19 cellular contexts compared by ENCODE assay signal in the genomic region with DNA sequence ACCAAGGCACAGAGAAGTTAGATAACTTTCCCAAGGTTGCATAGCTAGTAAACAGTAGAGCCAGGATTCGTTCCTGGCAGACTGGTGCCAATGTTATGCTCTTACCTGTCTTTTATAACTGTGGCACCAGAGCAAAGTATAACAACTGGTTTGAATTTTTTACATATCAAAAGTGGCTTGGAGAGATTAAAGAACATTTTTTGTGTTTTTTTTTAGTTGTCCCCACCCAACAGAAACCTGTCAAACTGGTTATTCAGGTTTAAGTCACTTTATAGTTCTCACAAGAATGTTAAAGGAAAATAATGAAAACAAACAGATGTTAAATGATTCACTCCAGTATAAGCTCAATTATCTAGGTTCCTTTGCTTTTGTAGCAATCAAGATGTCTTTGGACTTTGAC. TPM values are rescaled to one million over a fixed set of nuclear protein-coding genes. Genes with fewer than 3 reads are reported as not detected.
DNase-seq lines count a peak whose midpoint lies in the region; ATAC-seq, FAIRE-seq and TF ChIP-seq lines count a peak whose summit lies in the region.
"Had no signal": no experiment of that assay in that cellular context is flagged by ENCODE, and none has a peak within 500 bp of the region (broad histone marks: within the 10 kb centered on the region; RNA-seq: fewer than 3 reads in every experiment).

No MANE protein-coding gene starts in this region.

- H3K79me2 ChIP-seq in PC-3 (ENCODE audit: low read length) (no peaks in the 10 kb centered on the region), GM23248 (ENCODE audit: insufficient read depth) (no peaks in the 10 kb centered on the region)

- POLR2A ChIA-PET in PC-3 (lab: Charles Lee; ENCODE audit: unreplicated experiment) = interaction anchor here (0.6 kb wide), 1 partner anchor 31 kb away, joined by 3 read pairs; no protein-coding TSS in a partner anchor

- peak; percentile 13 for FAIRE-seq in islet of Langerhans (lab: Jason Lieb, UNC)
- FAIRE-seq: GM18507, H54 had no signal

- 25 to 38% methylated on average over 1 of the region's 1 CpG for WGBS in GM23248 (ENCODE audit: low coverage in 1 of 2, low lambda C conversion rate in 2 of 2, missing lambda C conversion rate in 2 of 2), 2 experiments

- BruUV-seq in PC-3 (replicated peaks; lab: Mats Ljungman, UMichigan) = no TSS peak

- ATAC-seq in PC-3 (peak; percentile 77), HG03460 (IDR thresholded peaks at IDR 0.05; ENCODE audit: unreplicated experiment) (no peak)
- ATAC-seq: gastroesophageal sphincter, natural killer cell had no signal

- H3K9me2 ChIP-seq in PC-3 (replicated peaks; ENCODE audit: low read length) (no peaks in the 10 kb centered on the region), GM23248 (ENCODE audit: insufficient read depth) (no peaks in the 10 kb centered on the region)

- no peak for TF ChIP-seq CTCF in PC-3 (conservative IDR thresholded peaks at IDR 0.05; ENCODE audit: low read depth, low read length)

- H3K36me3 ChIP-seq in PC-3 (ENCODE audit: low read depth, low read length) (no peaks in the 10 kb centered on the region; the same call in 1 of the 2 replicates), skeletal muscle satellite cell (ENCODE audit: insufficient read depth, low read length) (no peaks in the 10 kb centered on the region), GM23248 (ENCODE audit: low read depth) (no peaks in the 10 kb centered on the region)
- H3K36me3 ChIP-seq: gastroesophageal sphincter, sigmoid colon had no signal

- H3K27ac ChIP-seq in PC-3 (ENCODE audit: low read length) (peak overlapping the region; percentile 82), GM23248 (no peak overlapping the region)
- H3K27ac ChIP-seq: gastroesophageal sphincter, HL-60, sigmoid colon had no signal

- H3K4me1 ChIP-seq in PC-3 (ENCODE audit: insufficient read depth, low read length) (peaks cover 32% of the 10 kb centered on the region), skeletal muscle satellite cell (ENCODE audit: control insufficient read depth, insufficient read depth, low read length) (peaks cover 29% of the 10 kb centered on the region), GM23248 (ENCODE audit: insufficient read depth) (no peaks in the 10 kb centered on the region)
- H3K4me1 ChIP-seq: sigmoid colon had no signal

- H3K27me3 ChIP-seq in PC-3 (ENCODE audit: low read length) (no peaks in the 10 kb centered on the region), skeletal muscle satellite cell (ENCODE audit: control insufficient read depth, insufficient read depth, low read length) (peaks cover 9% of the 10 kb centered on the region), GM23248 (replicated peaks; ENCODE audit: insufficient read depth) (no peaks in the 10 kb centered on the region)
- H3K27me3 ChIP-seq: gastroesophageal sphincter, sigmoid colon had no signal

- H3K4me2 ChIP-seq in PC-3 (ENCODE audit: low read length) (peak overlapping the region; percentile 77), skeletal muscle satellite cell (ENCODE audit: low read length) (peak overlapping the region; percentile 14), GM23248 (ENCODE audit: unreplicated experiment) (no peak overlapping the region)

- H3K9me3 ChIP-seq in PC-3 (ENCODE audit: low read length) (peaks cover 13% of the 10 kb centered on the region; the same call in 1 of the 2 replicates), skeletal muscle satellite cell (replicated peaks; ENCODE audit: low read length) (peaks cover 14% of the 10 kb centered on the region), GM23248 (ENCODE audit: low read depth) (peaks cover 4% of the 10 kb centered on the region)

- peaks cover 5 to 17% (median 13%) of the 10 kb centered on the region in 6 donors for H3K9me3 Mint-ChIP-seq in immature natural killer cell

- peak overlapping the region; percentile 33; the same call in 1 of the 2 replicates for H2AFZ ChIP-seq in PC-3 (ENCODE audit: low read length)
- no peak overlapping the region for H2AFZ ChIP-seq in GM23248

- H3K36me3 Mint-ChIP-seq in immature natural killer cell = peaks cover 5 to 6% (median 5%) of the 10 kb centered on the region in 3 donors
- H3K36me3 Mint-ChIP-seq: CD4-positive, alpha-beta memory T cell had no signal

- CTCF ChIA-PET in PC-3 (lab: Charles Lee) = no interaction called here

- H3K27me3 Mint-ChIP-seq in immature natural killer cell (ENCODE audit: low read depth in 3 of 3) = peaks cover 0 to 8% (median 7%) of the 10 kb centered on the region in 3 donors

- H3K27ac Mint-ChIP-seq in immature natural killer cell = no peak overlapping the region
- H3K27ac Mint-ChIP-seq: CD4-positive, alpha-beta memory T cell; natural killer cell had no signal

- DNase-seq in HT-29 (ENCODE audit: low spot score) = peak; percentile 96
- DNase-seq in PC-3 = peak; percentile 88
- no peak for DNase-seq in GM23248
- DNase-seq in immature natural killer cell = no peak
- DNase-seq in posterior cingulate gyrus = no peak
- DNase-seq: activated gamma-delta T cell; CD4-positive, alpha-beta memory T cell; effector memory CD4-positive, alpha-beta T cell; GF-D8; natural killer cell; sigmoid colon had no signal

- H3K4me3 Mint-ChIP-seq in immature natural killer cell = no peak overlapping the region
- H3K4me3 Mint-ChIP-seq: CD4-positive, alpha-beta memory T cell; natural killer cell had no signal

- H3F3A ChIP-seq in PC-3 (ENCODE audit: low read length, unreplicated experiment) = no peaks in the 10 kb centered on the region
- no peaks in the 10 kb centered on the region for H3F3A ChIP-seq in GM23248 (ENCODE audit: insufficient read depth)

- no peaks in the 10 kb centered on the region for H3K4me1 Mint-ChIP-seq in immature natural killer cell
- H3K4me1 Mint-ChIP-seq: natural killer cell had no signal

- in situ Hi-C loops in GM23248 (cut with MboI) = no loop called here

- H3K9ac ChIP-seq in PC-3 (ENCODE audit: low read length) (0 out of 2 replicates have a peak overlapping the region, but pooled peaks have one; percentile 10), skeletal muscle satellite cell (ENCODE audit: low read depth, low read length) (no peak overlapping the region), GM23248 (no peak overlapping the region)

- intact Hi-C loops in PC-3 (cut with micrococcal nuclease) (no loop called here), posterior cingulate gyrus (cut with DNase I) (no loop called here)

- H3K4me3 ChIP-seq in PC-3 (ENCODE audit: low read length) = peak overlapping the region; percentile 49
- H3K4me3 ChIP-seq in skeletal muscle satellite cell (ENCODE audit: low read length) = no peak overlapping the region
- H3K4me3 ChIP-seq in GM23248 = no peak overlapping the region
- H3K4me3 ChIP-seq: gastroesophageal sphincter, sigmoid colon had no signal

- H4K20me1 ChIP-seq in PC-3 (ENCODE audit: low read length) = no peaks in the 10 kb centered on the region
- no peaks in the 10 kb centered on the region for H4K20me1 ChIP-seq in GM23248 (ENCODE audit: insufficient read depth)

RNA-seq across cellular contexts. Expression of a gene that starts 15.6 kb away (rescaled TPM):
- total RNA-seq in HT-29 (2014; rRNA removed; shearing (Covaris generic)) = 2.4 and 2.9 TPM in 2 replicates
- total RNA-seq in PC-3 (2014; rRNA removed) = 0.91 and 0.98 TPM in 2 replicates
- total RNA-seq in skeletal muscle satellite cell (2012; rRNA removed) = under 0.01 TPM in 1 of 2 replicates, not detected in the other
- total RNA-seq in GM23248 (2014; rRNA removed; shearing (Covaris generic)) = not detected in 2 replicates
- not detected in 2 replicates for polyA plus RNA-seq in GM23248 (2016; fragmentation: Nextera tagmentation; extraction: Ambion mirVana)
- polyA plus RNA-seq in immature natural killer cell = not detected
- total RNA-seq: activated CD8-positive, alpha-beta memory T cell treated with anti-CD3 and anti-CD28 coated beads for 36 hours had no signal

RNA-seq across cellular contexts. Expression of a gene that starts 22.3 kb away (rescaled TPM):
- total RNA-seq in HT-29 (2014; rRNA removed; shearing (Covaris generic)) = 99.5 and 105 TPM in 2 replicates
- 40.6 and 56.3 TPM in 2 replicates for total RNA-seq in PC-3 (2014; rRNA removed)
- 112 and 123 TPM in 2 replicates for total RNA-seq in skeletal muscle satellite cell (2012; rRNA removed)
- total RNA-seq in GM23248 (2014; rRNA removed; shearing (Covaris generic)) = 122 and 158 TPM in 2 replicates
- polyA plus RNA-seq in GM23248 (2016; fragmentation: Nextera tagmentation; extraction: Ambion mirVana) = 173 and 175 TPM in 2 replicates
- polyA plus RNA-seq in immature natural killer cell = 10 to 100 TPM in 2 of 3 donors, 1 to 10 TPM in 1; 8.8 to 17.1 (median 16.4) TPM

Comparison
In these comparisons a context has a peak if more than half of its experiments do, and no peak if none do; other contexts are left out.
1. DNase-seq: peak in HT-29 (single experiment) and PC-3 (single experiment); none in GM23248 (single experiment), immature natural killer cell (0 of 3) and posterior cingulate gyrus (0 of 10).